19 cellular contexts compared by ENCODE assay signal in genomic region chr6:51704932-51705540, GRCh38.
A peak's percentile ranks its signal among the peaks of the same experiment; 100 is the strongest.
DNase-seq lines count a peak whose midpoint lies in the region; ATAC-seq and TF ChIP-seq lines count a peak whose summit lies in the region.
"Had no signal": no experiment of that assay in that cellular context is flagged by ENCODE, and none has a peak within 500 bp of the region (broad histone marks: within the 10 kb centered on the region; RNA-seq: fewer than 3 reads in every experiment).

No MANE protein-coding gene starts in this region.

- no peaks in the 10 kb centered on the region for H3K36me3 ChIP-seq in PC-3 (ENCODE audit: low read depth, low read length)
- no peaks in the 10 kb centered on the region for H3K36me3 ChIP-seq in lower lobe of right lung
- H3K36me3 ChIP-seq: BLaER1 had no signal

- TF ChIP-seq CTCF in PC-3 (conservative IDR thresholded peaks at IDR 0.05; ENCODE audit: low read depth, low read length) (no peak), lower lobe of right lung (IDR thresholded peaks at IDR 0.05) (no peak)

- H3K4me2 ChIP-seq in PC-3 (ENCODE audit: low read length), result peak overlapping the region; percentile 7
- H3K4me2 ChIP-seq: BLaER1, GM23338 had no signal

- H3K9me3 ChIP-seq in PC-3 (ENCODE audit: low read length) (no peaks in the 10 kb centered on the region), lower lobe of right lung (no peaks in the 10 kb centered on the region)
- H3K9me3 ChIP-seq: BLaER1 had no signal

- no peak overlapping the region for H3K9ac ChIP-seq in PC-3 (ENCODE audit: low read length)
- H3K9ac ChIP-seq: BLaER1 had no signal

- H3K27me3 ChIP-seq in PC-3 (ENCODE audit: low read length) (no peaks in the 10 kb centered on the region), lower lobe of right lung (ENCODE audit: low read depth) (no peaks in the 10 kb centered on the region)
- H3K27me3 ChIP-seq: BLaER1 had no signal

- H3K27ac ChIP-seq in PC-3 (ENCODE audit: low read length) (peak overlapping the region; percentile 45), lower lobe of right lung (no peak overlapping the region)
- H3K27ac ChIP-seq: 22Rv1, BLaER1, HL-60 had no signal

- DNase-seq in DMS53 (lab: John Stamatoyannopoulos, UW) (peak; percentile 55), DMS53 treated with DMSO at 0.1 percent for 48 hours (lab: John Stamatoyannopoulos, UW; ENCODE audit: unreplicated experiment) (no peak), PC-3 (peak; percentile 84), kidney tubule cell (ENCODE audit: low spot score) (peak; percentile 53), lower lobe of right lung (no peak), putamen (ENCODE audit: low spot score) (no peak), hypothalamus (lab: John Stamatoyannopoulos, UW) (no peak)
- no peak for DNase-seq in activated CD4-positive, alpha-beta T cell treated with anti-CD3 and anti-CD28 coated beads for 48 hours
- DNase-seq: CD4-positive, alpha-beta memory T cell; DMS153; DND-41; EL; HCEC 1CT; IMR-90 had no signal

- POLR2A ChIA-PET in PC-3 (lab: Charles Lee; ENCODE audit: unreplicated experiment), result no interaction called here

- BruUV-seq in PC-3 (replicated peaks; lab: Mats Ljungman, UMichigan), result no TSS peak

- H3F3A ChIP-seq in PC-3 (ENCODE audit: low read length, unreplicated experiment), result no peaks in the 10 kb centered on the region

- peaks cover 21% of the 10 kb centered on the region for H3K4me1 ChIP-seq in PC-3 (ENCODE audit: insufficient read depth, low read length)
- no peaks in the 10 kb centered on the region for H3K4me1 ChIP-seq in lower lobe of right lung
- H3K4me1 ChIP-seq: BLaER1 had no signal

- peak; percentile 66 for ATAC-seq in PC-3
- peak; percentile 76 to 86 for ATAC-seq in lower lobe of right lung
- ATAC-seq: GM12878, GM23338 had no signal

- H2AFZ ChIP-seq in PC-3 (ENCODE audit: low read length), result no peak overlapping the region
- H2AFZ ChIP-seq: GM23338 had no signal

- H3K9me2 ChIP-seq in PC-3 (replicated peaks; ENCODE audit: low read length), result no peaks in the 10 kb centered on the region

- intact Hi-C loops in PC-3 (cut with micrococcal nuclease) (no loop called here), lower lobe of right lung (cut with DNase I) (no loop called here)

- no peaks in the 10 kb centered on the region for H3K79me2 ChIP-seq in PC-3 (ENCODE audit: low read length)

- H4K20me1 ChIP-seq in PC-3 (ENCODE audit: low read length), result no peaks in the 10 kb centered on the region
- H4K20me1 ChIP-seq: BLaER1 had no signal

- CTCF ChIA-PET in PC-3 (lab: Charles Lee), result no interaction called here

- H3K4me3 ChIP-seq in PC-3 (ENCODE audit: low read length) (no peak overlapping the region), lower lobe of right lung (no peak overlapping the region)
- H3K4me3 ChIP-seq: BLaER1, GM12878, GM23338 had no signal

Comparison
In these comparisons a context has a peak if more than half of its experiments do, and no peak if none do; other contexts are left out.
1. DNase-seq: peak in DMS53 (single experiment), PC-3 (single experiment) and kidney tubule cell (single experiment); none in DMS53 treated with DMSO at 0.1 percent for 48 hours (single experiment), lower lobe of right lung (single experiment), activated CD4-positive, alpha-beta T cell treated with anti-CD3 and anti-CD28 coated beads for 48 hours (single experiment), putamen (single experiment) and hypothalamus (0 of 51).